ENCODE assay signal across 1 cellular context in the genomic region with DNA sequence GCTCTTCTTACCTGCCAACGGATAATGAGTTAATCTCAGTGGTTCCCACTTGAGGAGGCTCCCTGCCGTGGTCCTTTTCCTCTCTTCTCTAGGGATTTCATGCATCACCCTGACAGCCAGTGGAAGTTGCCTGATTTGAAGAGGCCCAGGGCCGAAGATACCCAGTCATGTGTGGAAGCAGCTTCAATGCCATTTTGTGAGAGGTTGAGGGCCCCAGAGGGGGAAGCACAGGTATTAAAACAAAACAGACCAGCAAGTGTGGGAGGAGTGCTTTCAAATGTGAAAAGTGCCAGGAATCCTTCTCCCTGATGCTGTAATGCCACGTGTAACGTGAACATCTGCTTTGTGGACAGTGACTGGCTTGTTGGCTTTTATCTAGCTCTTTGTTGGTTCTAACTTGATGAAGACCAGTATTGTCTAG.
TF ChIP-seq lines count a peak whose summit lies in the region.

No MANE protein-coding gene starts in this region.

TF ChIP-seq in GM12878, 131 proteins besides CTCF, POLR2A, EP300 and RAD21:
- TF ChIP-seq, protein P1, sequence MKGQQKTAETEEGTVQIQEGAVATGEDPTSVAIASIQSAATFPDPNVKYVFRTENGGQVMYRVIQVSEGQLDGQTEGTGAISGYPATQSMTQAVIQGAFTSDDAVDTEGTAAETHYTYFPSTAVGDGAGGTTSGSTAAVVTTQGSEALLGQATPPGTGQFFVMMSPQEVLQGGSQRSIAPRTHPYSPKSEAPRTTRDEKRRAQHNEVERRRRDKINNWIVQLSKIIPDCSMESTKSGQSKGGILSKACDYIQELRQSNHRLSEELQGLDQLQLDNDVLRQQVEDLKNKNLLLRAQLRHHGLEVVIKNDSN (IDR thresholded peaks at IDR 0.05; ENCODE audit: borderline replicate concordance, extremely low read length, insufficient read depth, low read depth, low read length) = no peak
- TF ChIP-seq, protein P2, sequence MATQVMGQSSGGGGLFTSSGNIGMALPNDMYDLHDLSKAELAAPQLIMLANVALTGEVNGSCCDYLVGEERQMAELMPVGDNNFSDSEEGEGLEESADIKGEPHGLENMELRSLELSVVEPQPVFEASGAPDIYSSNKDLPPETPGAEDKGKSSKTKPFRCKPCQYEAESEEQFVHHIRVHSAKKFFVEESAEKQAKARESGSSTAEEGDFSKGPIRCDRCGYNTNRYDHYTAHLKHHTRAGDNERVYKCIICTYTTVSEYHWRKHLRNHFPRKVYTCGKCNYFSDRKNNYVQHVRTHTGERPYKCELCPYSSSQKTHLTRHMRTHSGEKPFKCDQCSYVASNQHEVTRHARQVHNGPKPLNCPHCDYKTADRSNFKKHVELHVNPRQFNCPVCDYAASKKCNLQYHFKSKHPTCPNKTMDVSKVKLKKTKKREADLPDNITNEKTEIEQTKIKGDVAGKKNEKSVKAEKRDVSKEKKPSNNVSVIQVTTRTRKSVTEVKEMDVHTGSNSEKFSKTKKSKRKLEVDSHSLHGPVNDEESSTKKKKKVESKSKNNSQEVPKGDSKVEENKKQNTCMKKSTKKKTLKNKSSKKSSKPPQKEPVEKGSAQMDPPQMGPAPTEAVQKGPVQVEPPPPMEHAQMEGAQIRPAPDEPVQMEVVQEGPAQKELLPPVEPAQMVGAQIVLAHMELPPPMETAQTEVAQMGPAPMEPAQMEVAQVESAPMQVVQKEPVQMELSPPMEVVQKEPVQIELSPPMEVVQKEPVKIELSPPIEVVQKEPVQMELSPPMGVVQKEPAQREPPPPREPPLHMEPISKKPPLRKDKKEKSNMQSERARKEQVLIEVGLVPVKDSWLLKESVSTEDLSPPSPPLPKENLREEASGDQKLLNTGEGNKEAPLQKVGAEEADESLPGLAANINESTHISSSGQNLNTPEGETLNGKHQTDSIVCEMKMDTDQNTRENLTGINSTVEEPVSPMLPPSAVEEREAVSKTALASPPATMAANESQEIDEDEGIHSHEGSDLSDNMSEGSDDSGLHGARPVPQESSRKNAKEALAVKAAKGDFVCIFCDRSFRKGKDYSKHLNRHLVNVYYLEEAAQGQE (IDR thresholded peaks at IDR 0.05; ENCODE audit: low read depth, low read length) = no peak
- TF ChIP-seq NFYA (IDR thresholded peaks at IDR 0.05; ENCODE audit: borderline replicate concordance, low read depth, low read length) (no peak), BMI1 (IDR thresholded peaks at IDR 0.05; ENCODE audit: borderline replicate concordance) (no peak), JUND (IDR thresholded peaks at IDR 0.05; ENCODE audit: low read depth, low read length) (no peak), NRF1 (conservative IDR thresholded peaks at IDR 0.05; ENCODE audit: low read depth, low read length) (no peak), SMAD1 (IDR thresholded peaks at IDR 0.05; ENCODE audit: low read depth, partially characterized antibody) (no peak), SP1 (IDR thresholded peaks at IDR 0.05; ENCODE audit: low read depth, low read length) (no peak), ZNF207 (IDR thresholded peaks at IDR 0.05; ENCODE audit: borderline replicate concordance) (no peak), ZNF217 (IDR thresholded peaks at IDR 0.05) (no peak), IKZF1 (conservative IDR thresholded peaks at IDR 0.05) (no peak), ZBED1 (IDR thresholded peaks at IDR 0.05; ENCODE audit: borderline replicate concordance) (no peak), KAT2A (conservative IDR thresholded peaks at IDR 0.05; ENCODE audit: control insufficient read depth, low read depth, low read length) (no peak), BHLHE40 (IDR thresholded peaks at IDR 0.05; ENCODE audit: borderline replicate concordance in 1 of 2, low read depth in 2 of 2, low read length in 1 of 2) (no peak), MTA2 (IDR thresholded peaks at IDR 0.05; ENCODE audit: low read depth) (no peak), CHD2 (IDR thresholded peaks at IDR 0.05; ENCODE audit: borderline replicate concordance, low read depth, low read length) (no peak)
- TF ChIP-seq, protein P3, sequence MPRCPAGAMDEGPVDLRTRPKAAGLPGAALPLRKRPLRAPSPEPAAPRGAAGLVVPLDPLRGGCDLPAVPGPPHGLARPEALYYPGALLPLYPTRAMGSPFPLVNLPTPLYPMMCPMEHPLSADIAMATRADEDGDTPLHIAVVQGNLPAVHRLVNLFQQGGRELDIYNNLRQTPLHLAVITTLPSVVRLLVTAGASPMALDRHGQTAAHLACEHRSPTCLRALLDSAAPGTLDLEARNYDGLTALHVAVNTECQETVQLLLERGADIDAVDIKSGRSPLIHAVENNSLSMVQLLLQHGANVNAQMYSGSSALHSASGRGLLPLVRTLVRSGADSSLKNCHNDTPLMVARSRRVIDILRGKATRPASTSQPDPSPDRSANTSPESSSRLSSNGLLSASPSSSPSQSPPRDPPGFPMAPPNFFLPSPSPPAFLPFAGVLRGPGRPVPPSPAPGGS (IDR thresholded peaks at IDR 0.05; ENCODE audit: borderline replicate concordance, insufficient read depth, low read depth, low read length, poor library complexity, severe bottlenecking) = no peak
TF ChIP-seq in GM12878: peak in this region for 0.
